Comparison of ENCODE assay signal across 11 cellular contexts in the genomic region with DNA sequence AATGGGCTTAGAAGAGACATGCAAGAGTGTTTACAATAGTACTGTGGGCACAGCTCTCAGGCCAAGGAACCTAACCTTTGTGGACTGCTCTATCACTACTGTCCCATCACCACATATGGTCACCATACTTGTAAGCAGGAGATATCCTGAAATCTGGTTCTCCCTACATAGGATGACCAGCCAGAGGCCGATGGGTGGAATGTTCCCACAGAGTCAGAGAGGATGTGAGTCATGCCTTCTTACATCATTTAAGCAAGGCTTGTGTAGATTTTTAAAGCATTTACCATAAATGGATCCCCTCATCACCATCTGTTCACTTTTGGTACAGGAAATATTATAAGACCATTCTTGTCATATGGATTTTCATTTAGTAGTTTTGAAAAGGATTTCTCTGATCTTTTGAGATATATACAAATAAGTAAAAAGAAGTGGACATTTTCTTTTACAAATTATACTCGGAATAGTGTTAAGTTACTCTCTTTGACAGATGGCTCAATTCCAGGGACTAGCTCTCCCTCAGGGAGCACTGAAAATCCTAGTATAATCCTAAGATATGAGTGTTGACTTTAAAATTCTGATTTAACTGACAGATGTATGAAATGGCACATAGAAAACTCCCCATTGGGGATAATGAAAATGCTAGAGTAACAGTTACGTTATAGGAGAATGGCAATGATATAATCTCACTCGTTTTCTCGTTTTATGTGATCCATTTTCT. TPM values are rescaled to one million over a fixed set of nuclear protein-coding genes. Genes with fewer than 3 reads are reported as not detected.
DNase-seq lines count a peak whose midpoint lies in the region; ATAC-seq, FAIRE-seq and TF ChIP-seq lines count a peak whose summit lies in the region.
"Had no signal": no experiment of that assay in that cellular context is flagged by ENCODE, and none has a peak within 500 bp of the region (broad histone marks: within the 10 kb centered on the region; RNA-seq: fewer than 3 reads in every experiment).

No MANE protein-coding gene starts in this region.

- H3K4me2 ChIP-seq in endothelial cell of umbilical vein (ENCODE audit: insufficient read depth, low read length) (peak overlapping the region; percentile 64), mesendoderm (ENCODE audit: low read length) (no peak overlapping the region)

- dilution Hi-C loops in endothelial cell of umbilical vein (cut with MboI; ENCODE audit: extremely low pct_ligation_motif_present, low sequenced_read_pairs), result no loop called here

- TF ChIP-seq CTCF in endothelial cell of umbilical vein (IDR thresholded peaks at IDR 0.05; ENCODE audit: extremely low read depth in 1 of 2, insufficient read depth in 1 of 2, low read depth in 1 of 2, low read length in 2 of 2), result no peak

- H2BK120ac ChIP-seq in mesendoderm (ENCODE audit: low read depth, low read length), result no peak overlapping the region

- H3K4ac ChIP-seq in mesendoderm (ENCODE audit: low read depth, low read length), result no peak overlapping the region

- no peak for ATAC-seq in GM21367 (IDR thresholded peaks at IDR 0.05; ENCODE audit: unreplicated experiment)

- H3K9me3 ChIP-seq in endothelial cell of umbilical vein (replicated peaks; ENCODE audit: control insufficient read depth, insufficient read depth, low read length), result no peaks in the 10 kb centered on the region

- peak; percentile 71 for FAIRE-seq in endothelial cell of umbilical vein (lab: Jason Lieb, UNC)
- FAIRE-seq: G401.6 had no signal

- H2AFZ ChIP-seq in endothelial cell of umbilical vein (ENCODE audit: low read depth, low read length), result no peak overlapping the region

- H3K27me3 ChIP-seq in endothelial cell of umbilical vein (ENCODE audit: control insufficient read depth in 2 of 2, insufficient read depth in 2 of 2, low read length in 2 of 2) (no peaks in the 10 kb centered on the region), mesendoderm (ENCODE audit: insufficient read depth, low read length, poor library complexity) (no peaks in the 10 kb centered on the region)

- in situ Hi-C loops in Caki2 (cut with HindIII; ENCODE audit: low pct_unique_long_range_greater_than_20kb, low sequenced_read_pairs), result no loop called here

- no CpG with 5 or more reads among the region's 5 CpGs for WGBS in mesendoderm (ENCODE audit: extremely low coverage, insufficient coverage, low lambda C conversion rate)

- peaks cover 46% of the 10 kb centered on the region for H3K4me1 ChIP-seq in endothelial cell of umbilical vein (ENCODE audit: control insufficient read depth, extremely low read depth, insufficient read depth, low read length)
- H3K4me1 ChIP-seq in mesendoderm (ENCODE audit: control insufficient read depth, low read depth, low read length), result peaks cover 5% of the 10 kb centered on the region

- no peak overlapping the region for H2BK15ac ChIP-seq in mesendoderm (replicated peaks; ENCODE audit: low read depth)

- H2AK5ac ChIP-seq in mesendoderm (ENCODE audit: low read length), result no peak overlapping the region

- H3K23ac ChIP-seq in mesendoderm (ENCODE audit: low read length), result no peak overlapping the region

- no peaks in the 10 kb centered on the region for H3K79me1 ChIP-seq in mesendoderm (ENCODE audit: low read length)

- BruUV-seq in endothelial cell of umbilical vein (replicated peaks; lab: Mats Ljungman, UMichigan), result TSS peak; percentile 78

- H3K36me3 ChIP-seq in endothelial cell of umbilical vein (ENCODE audit: control insufficient read depth in 2 of 2, extremely low read depth in 1 of 2, insufficient read depth in 2 of 2, low read length in 2 of 2), result no peaks in the 10 kb centered on the region
- no peaks in the 10 kb centered on the region for H3K36me3 ChIP-seq in mesendoderm (ENCODE audit: control insufficient read depth, insufficient read depth, low read length)

- peak; percentile 33 for TF ChIP-seq POLR2A in endothelial cell of umbilical vein (IDR thresholded peaks at IDR 0.05; ENCODE audit: low read depth, low read length)

- H3K9me1 ChIP-seq in endothelial cell of umbilical vein (replicated peaks; ENCODE audit: control insufficient read depth, extremely low read depth, insufficient read depth, low read length), result no peaks in the 10 kb centered on the region

- H3K9ac ChIP-seq in endothelial cell of umbilical vein (replicated peaks; ENCODE audit: extremely low read depth, insufficient read depth, low read length) (peak overlapping the region; percentile 70), mesendoderm (ENCODE audit: low read length) (no peak overlapping the region)

- peak overlapping the region; percentile 42 for H3K18ac ChIP-seq in mesendoderm (ENCODE audit: low read length)

- peak; percentile 18 for DNase-seq in Caki2 (ENCODE audit: low read depth)
- DNase-seq in NCI-H82 treated with DMSO at 0.1 percent for 48 hours (lab: John Stamatoyannopoulos, UW; ENCODE audit: unreplicated experiment), result peak; percentile 17
- peak; percentile 96 for DNase-seq in endothelial cell of umbilical vein (ENCODE audit: low read depth, low spot score)
- peak; percentile 91 for DNase-seq in mesendoderm
- no peak for DNase-seq in pons (ENCODE audit: low spot score)
- DNase-seq in NCI-H1930 (lab: John Stamatoyannopoulos, UW), result no peak
- no peak for DNase-seq in stimulated activated CD4-positive, alpha-beta T cell treated with anti-CD3 and anti-CD28 coated beads, Interleukin-15, amount 100 ng/mL, for 24 hours
- DNase-seq: activated T-cell treated with anti-CD3 and anti-CD28 coated beads for 4 hours had no signal

- peaks cover 56% of the 10 kb centered on the region for H3K79me2 ChIP-seq in endothelial cell of umbilical vein (ENCODE audit: control insufficient read depth, insufficient read depth, low read length)
- no peaks in the 10 kb centered on the region for H3K79me2 ChIP-seq in mesendoderm (ENCODE audit: control insufficient read depth, insufficient read depth, low read length)

- H3K56ac ChIP-seq in mesendoderm (ENCODE audit: low read length), result no peak overlapping the region

- H2BK5ac ChIP-seq in mesendoderm (ENCODE audit: low read length), result peak overlapping the region; percentile 76

- POLR2A ChIA-PET in endothelial cell of umbilical vein (lab: Charles Lee), result interaction anchor here (0.5 to 1.1 kb wide), 2 partner anchors 158 to 164 kb away, joined by 5 to 6 read pairs; no protein-coding TSS in a partner anchor

- CTCF ChIA-PET in endothelial cell of umbilical vein (lab: Charles Lee), result interaction anchor here (0.5 to 5.6 kb wide), 14 partner anchors 9 to 1563 kb away, joined by 3 to 44 read pairs (median 5); no protein-coding TSS in a partner anchor

- peak overlapping the region; percentile 85 for H3K27ac ChIP-seq in endothelial cell of umbilical vein (ENCODE audit: insufficient read depth, low read depth, low read length)
- peak overlapping the region; percentile 33 for H3K27ac ChIP-seq in mesendoderm (ENCODE audit: low read depth, low read length)

- no peak overlapping the region for H4K5ac ChIP-seq in mesendoderm (ENCODE audit: low read length)

- H3K4me3 ChIP-seq in endothelial cell of umbilical vein (replicated peaks in 1 of 3; ENCODE audit: insufficient read depth in 1 of 3, low read depth in 1 of 3, low read length in 3 of 3) (no peak overlapping the region), mesendoderm (ENCODE audit: low read length) (no peak overlapping the region)

- H4K8ac ChIP-seq in mesendoderm (ENCODE audit: low read depth, low read length), result no peak overlapping the region

- intact Hi-C loops in endothelial cell of umbilical vein (cut with micrococcal nuclease), result loop anchor here (1.0 to 10.0 kb wide), 15 partner anchors 8 to 1564 kb away; no protein-coding TSS in a partner anchor

- H4K20me1 ChIP-seq in endothelial cell of umbilical vein (replicated peaks; ENCODE audit: control insufficient read depth, extremely low read depth, insufficient read depth, low read length), result no peaks in the 10 kb centered on the region

TF ChIP-seq in endothelial cell of umbilical vein, 7 proteins besides CTCF, POLR2A, EP300 and RAD21:
- TF ChIP-seq GATA2 (IDR thresholded peaks at IDR 0.05; ENCODE audit: insufficient read depth, insufficient read length, low read depth, low read length) (peak; percentile 52), EZH2 (IDR thresholded peaks at IDR 0.05; ENCODE audit: borderline replicate concordance, low read depth, low read length, severe bottlenecking) (no peak), MYC (IDR thresholded peaks at IDR 0.05; ENCODE audit: low read depth, low read length) (no peak), FOS (IDR thresholded peaks at IDR 0.05; ENCODE audit: borderline replicate concordance, insufficient read depth, low read length) (peak; percentile 94), POLR2AphosphoS5 (IDR thresholded peaks at IDR 0.05; ENCODE audit: insufficient read depth, low read depth, low read length) (peak; percentile 77), JUN (IDR thresholded peaks at IDR 0.05; ENCODE audit: borderline replicate concordance, insufficient read depth, insufficient read length, low read depth) (peak; percentile 99)
- TF ChIP-seq, protein P1, sequence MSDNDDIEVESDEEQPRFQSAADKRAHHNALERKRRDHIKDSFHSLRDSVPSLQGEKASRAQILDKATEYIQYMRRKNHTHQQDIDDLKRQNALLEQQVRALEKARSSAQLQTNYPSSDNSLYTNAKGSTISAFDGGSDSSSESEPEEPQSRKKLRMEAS (IDR thresholded peaks at IDR 0.05; ENCODE audit: insufficient read depth, insufficient read length), result no peak

RNA-seq across cellular contexts. Expression of gene HTR1B, which starts 6.6 kb away (rescaled TPM):
- total RNA-seq in Caki2 (2014; rRNA removed; shearing (Covaris generic); ENCODE audit: low replicate concordance), result not detected in 2 replicates
- 54.7 and 57.5 TPM in 2 replicates for total RNA-seq in endothelial cell of umbilical vein
- polyA plus RNA-seq in endothelial cell of umbilical vein, result 66.3 and 68.7 TPM in 2 replicates
- polyA plus RNA-seq in endothelial cell of umbilical vein (2011; cell fraction: cytosol; rRNA removed), result 50.3 and 57.1 TPM in 2 replicates
- 31.5 and 35.8 TPM in 2 replicates for polyA plus RNA-seq in endothelial cell of umbilical vein (2011; cell fraction: nucleus; rRNA removed)
- 57.8 and 67.8 TPM in 2 replicates for polyA plus RNA-seq in endothelial cell of umbilical vein (2012)
- 79.8 and 97.0 TPM in 2 replicates for polyA minus RNA-seq in endothelial cell of umbilical vein
- not detected for polyA minus RNA-seq in endothelial cell of umbilical vein (2011; cell fraction: cytosol; rRNA and poly(A)+ RNA removed)
- 31.1 and 34.1 TPM in 2 replicates for polyA minus RNA-seq in endothelial cell of umbilical vein (2011; cell fraction: nucleus; rRNA and poly(A)+ RNA removed)
- polyA plus RNA-seq in mesendoderm (2013, experiment 1 of 2), result 0.38 TPM
- 0.42 TPM for polyA plus RNA-seq in mesendoderm (2013, experiment 2 of 2)
- total RNA-seq: OCI-LY7 had no signal

Comparison
In these comparisons a context has a peak if more than half of its experiments do, and no peak if none do; other contexts are left out.
1. DNase-seq: peak in Caki2 (single experiment), NCI-H82 treated with DMSO at 0.1 percent for 48 hours (single experiment), endothelial cell of umbilical vein (single experiment) and mesendoderm (single experiment); none in pons (single experiment), NCI-H1930 (0 of 2) and stimulated activated CD4-positive, alpha-beta T cell treated with anti-CD3 and anti-CD28 coated beads, Interleukin-15, amount 100 ng/mL, for 24 hours (single experiment).
2. RNA of gene HTR1B, which starts 6.6 kb away (total RNA-seq): 54.7 to 57.5 TPM in endothelial cell of umbilical vein; not detected in Caki2; every median in the first group is over 10 times any median in the second.